In the genomic region with DNA sequence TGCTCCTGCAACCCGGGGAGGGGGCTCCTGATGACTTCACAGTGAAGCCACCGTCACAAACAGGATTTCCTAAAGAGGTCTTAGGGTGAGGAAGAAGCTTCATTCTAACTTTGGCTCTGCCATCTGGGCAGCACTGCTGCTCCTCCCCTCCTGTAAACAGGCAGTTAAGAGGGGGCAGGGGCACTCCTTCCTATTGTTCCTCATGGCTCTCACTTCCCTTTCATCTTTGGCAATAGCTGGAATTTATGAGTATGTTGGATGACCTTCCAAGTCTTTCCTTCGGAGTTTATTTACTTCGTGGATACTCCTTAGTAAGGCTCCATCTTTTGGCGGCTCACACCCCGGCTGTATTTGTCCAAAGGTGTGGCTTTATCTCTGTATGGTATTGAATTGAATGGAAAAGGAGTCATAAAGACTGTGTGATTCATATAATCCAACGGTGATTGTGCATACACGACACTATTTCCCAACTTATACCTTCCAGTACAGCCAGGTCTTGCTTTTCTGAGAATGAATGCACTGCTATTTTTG, we compare ENCODE assay signal across 9 cellular contexts. TPM values are rescaled to one million over a fixed set of nuclear protein-coding genes. Genes with fewer than 3 reads are reported as not detected.
DNase-seq lines count a peak whose midpoint lies in the region; ATAC-seq, FAIRE-seq and TF ChIP-seq lines count a peak whose summit lies in the region.
"Had no signal": no experiment of that assay in that cellular context is flagged by ENCODE, and none has a peak within 500 bp of the region (broad histone marks: within the 10 kb centered on the region; RNA-seq: fewer than 3 reads in every experiment).

No MANE protein-coding gene starts in this region.

- intact Hi-C loops in endothelial cell of umbilical vein (cut with micrococcal nuclease) (loop anchor here (1.0 kb wide), 3 partner anchors 12 to 38 kb away; no protein-coding TSS in a partner anchor), sciatic nerve (cut with DNase I) (no loop called here)

- DNase-seq in NCI-H1092 treated with DMSO at 0.1 percent for 48 hours (lab: John Stamatoyannopoulos, UW), result peak; percentile 20
- DNase-seq in NCI-H1092 (lab: John Stamatoyannopoulos, UW), result no peak
- peak; percentile 84 for DNase-seq in RCC 7860 (ENCODE audit: low spot score)
- peak; percentile 90 for DNase-seq in endothelial cell of umbilical vein (ENCODE audit: low read depth, low spot score)
- no peak for DNase-seq in sciatic nerve (ENCODE audit: low spot score)
- no peak for DNase-seq in D721Med (ENCODE audit: insufficient read length, low spot score)

- H3K4me2 ChIP-seq in endothelial cell of umbilical vein (ENCODE audit: insufficient read depth, low read length), result peak overlapping the region; percentile 51

- TF ChIP-seq POLR2A in endothelial cell of umbilical vein (IDR thresholded peaks at IDR 0.05; ENCODE audit: low read depth, low read length), result no peak

- no peaks in the 10 kb centered on the region for H3K79me2 ChIP-seq in endothelial cell of umbilical vein (ENCODE audit: control insufficient read depth, insufficient read depth, low read length)

- CTCF ChIA-PET in endothelial cell of umbilical vein (lab: Charles Lee), result interaction anchor here (1.6 to 3.9 kb wide), 5 partner anchors 9 to 77 kb away, joined by 3 to 28 read pairs (median 5); no protein-coding TSS in a partner anchor

- FAIRE-seq in RCC 7860 (lab: Jason Lieb, UNC) (peak; percentile 87), endothelial cell of umbilical vein (lab: Jason Lieb, UNC) (peak; percentile 77), D721Med (lab: Jason Lieb, UNC) (no peak)

- no peaks in the 10 kb centered on the region for H3K9me1 ChIP-seq in endothelial cell of umbilical vein (replicated peaks; ENCODE audit: control insufficient read depth, extremely low read depth, insufficient read depth, low read length)

- peak; percentile 64 for ATAC-seq in sciatic nerve
- ATAC-seq in HG03159 (IDR thresholded peaks at IDR 0.05; ENCODE audit: unreplicated experiment), result no peak
- no peak for ATAC-seq in GM18517 (IDR thresholded peaks at IDR 0.05; ENCODE audit: unreplicated experiment)

- H2AFZ ChIP-seq in endothelial cell of umbilical vein (ENCODE audit: low read depth, low read length), result peak overlapping the region; percentile 17

- H3K4me1 ChIP-seq in endothelial cell of umbilical vein (ENCODE audit: control insufficient read depth, extremely low read depth, insufficient read depth, low read length), result peaks cover 35% of the 10 kb centered on the region

- dilution Hi-C loops in endothelial cell of umbilical vein (cut with MboI; ENCODE audit: extremely low pct_ligation_motif_present, low sequenced_read_pairs), result no loop called here

- peak overlapping the region; percentile 53 for H3K27ac ChIP-seq in endothelial cell of umbilical vein (ENCODE audit: insufficient read depth, low read depth, low read length)

- POLR2A ChIA-PET in endothelial cell of umbilical vein (lab: Charles Lee), result interaction anchor here (0.7 kb wide), 1 partner anchor 12 kb away, joined by 5 read pairs; no protein-coding TSS in a partner anchor

- H3K9me3 ChIP-seq in endothelial cell of umbilical vein (replicated peaks; ENCODE audit: control insufficient read depth, insufficient read depth, low read length), result no peaks in the 10 kb centered on the region

- no peak overlapping the region for H3K4me3 ChIP-seq in endothelial cell of umbilical vein (replicated peaks in 1 of 3; ENCODE audit: insufficient read depth in 1 of 3, low read depth in 1 of 3, low read length in 3 of 3)
- H3K4me3 ChIP-seq: lung had no signal

- H3K27me3 ChIP-seq in endothelial cell of umbilical vein (ENCODE audit: control insufficient read depth in 2 of 2, insufficient read depth in 2 of 2, low read length in 2 of 2), result no peaks in the 10 kb centered on the region

- no peak for TF ChIP-seq CTCF in endothelial cell of umbilical vein (IDR thresholded peaks at IDR 0.05; ENCODE audit: extremely low read depth in 1 of 2, insufficient read depth in 1 of 2, low read depth in 1 of 2, low read length in 2 of 2)
- no peak for TF ChIP-seq CTCF in D721Med (IDR thresholded peaks at IDR 0.05; ENCODE audit: insufficient read depth, missing control alignments)

- BruUV-seq in endothelial cell of umbilical vein (replicated peaks; lab: Mats Ljungman, UMichigan), result TSS peak; percentile 44

- no peaks in the 10 kb centered on the region for H3K36me3 ChIP-seq in endothelial cell of umbilical vein (ENCODE audit: control insufficient read depth in 2 of 2, extremely low read depth in 1 of 2, insufficient read depth in 2 of 2, low read length in 2 of 2)

- no peaks in the 10 kb centered on the region for H4K20me1 ChIP-seq in endothelial cell of umbilical vein (replicated peaks; ENCODE audit: control insufficient read depth, extremely low read depth, insufficient read depth, low read length)

- H3K9ac ChIP-seq in endothelial cell of umbilical vein (replicated peaks; ENCODE audit: extremely low read depth, insufficient read depth, low read length), result peak overlapping the region; percentile 28

TF ChIP-seq in endothelial cell of umbilical vein, 7 proteins besides CTCF, POLR2A, EP300 and RAD21:
- TF ChIP-seq JUN (IDR thresholded peaks at IDR 0.05; ENCODE audit: borderline replicate concordance, insufficient read depth, insufficient read length, low read depth) (no peak), POLR2AphosphoS5 (IDR thresholded peaks at IDR 0.05; ENCODE audit: insufficient read depth, low read depth, low read length) (peak; percentile 37), FOS (IDR thresholded peaks at IDR 0.05; ENCODE audit: borderline replicate concordance, insufficient read depth, low read length) (peak; percentile 20), GATA2 (IDR thresholded peaks at IDR 0.05; ENCODE audit: insufficient read depth, insufficient read length, low read depth, low read length) (peak; percentile 24), MYC (IDR thresholded peaks at IDR 0.05; ENCODE audit: low read depth, low read length) (no peak), EZH2 (IDR thresholded peaks at IDR 0.05; ENCODE audit: borderline replicate concordance, low read depth, low read length, severe bottlenecking) (no peak)
- TF ChIP-seq, protein P1, sequence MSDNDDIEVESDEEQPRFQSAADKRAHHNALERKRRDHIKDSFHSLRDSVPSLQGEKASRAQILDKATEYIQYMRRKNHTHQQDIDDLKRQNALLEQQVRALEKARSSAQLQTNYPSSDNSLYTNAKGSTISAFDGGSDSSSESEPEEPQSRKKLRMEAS (IDR thresholded peaks at IDR 0.05; ENCODE audit: insufficient read depth, insufficient read length), result no peak

RNA-seq across cellular contexts. Expression of a gene that starts 55.4 kb away (rescaled TPM):
- 26.9 and 27.6 TPM in 2 replicates for total RNA-seq in endothelial cell of umbilical vein
- polyA plus RNA-seq in endothelial cell of umbilical vein, result 6.6 and 9.1 TPM in 2 replicates
- 6.9 and 13.2 TPM in 2 replicates for polyA plus RNA-seq in endothelial cell of umbilical vein (2011; cell fraction: cytosol; rRNA removed)
- polyA plus RNA-seq in endothelial cell of umbilical vein (2011; cell fraction: nucleus; rRNA removed), result 19.6 and 28.8 TPM in 2 replicates
- polyA plus RNA-seq in endothelial cell of umbilical vein (2012), result 13.6 and 18.9 TPM in 2 replicates
- 8.3 and 9.1 TPM in 2 replicates for polyA minus RNA-seq in endothelial cell of umbilical vein
- polyA minus RNA-seq in endothelial cell of umbilical vein (2011; cell fraction: cytosol; rRNA and poly(A)+ RNA removed), result 7.4 TPM
- polyA minus RNA-seq in endothelial cell of umbilical vein (2011; cell fraction: nucleus; rRNA and poly(A)+ RNA removed), result 31.7 and 42.9 TPM in 2 replicates
- 32.1 TPM for total RNA-seq in sciatic nerve

Comparison
In these comparisons a context has a peak if more than half of its experiments do, and no peak if none do; other contexts are left out.
1. DNase-seq: peak in NCI-H1092 treated with DMSO at 0.1 percent for 48 hours (single experiment), RCC 7860 (single experiment) and endothelial cell of umbilical vein (single experiment); none in NCI-H1092 (single experiment), sciatic nerve (single experiment) and D721Med (single experiment).